ENCODE assay signal across 8 cellular contexts in genomic region chr6:160733045-160733646, GRCh38. TPM values are rescaled to one million over a fixed set of nuclear protein-coding genes. Genes with fewer than 3 reads are reported as not detected.
DNase-seq lines count a peak whose midpoint lies in the region; ATAC-seq lines count a peak whose summit lies in the region.

No MANE protein-coding gene starts in this region.

- H3K36me3 ChIP-seq in aorta (ENCODE audit: control insufficient read depth in 1 of 2, insufficient read depth in 2 of 2, low read length in 1 of 2), result no peaks in the 10 kb centered on the region

- H3K27me3 Mint-ChIP-seq in activated naive CD8-positive, alpha-beta T cell treated with anti-CD3 and anti-CD28 coated beads, Interleukin-2, amount 10 ng/mL, durations not matched to agents 7 days and 5 days, result no peaks in the 10 kb centered on the region
- peaks cover 9% of the 10 kb centered on the region for H3K27me3 Mint-ChIP-seq in activated naive CD8-positive, alpha-beta T cell treated with anti-CD3 and anti-CD28 coated beads for 36 hours
- peaks cover 0 to 16% of the 10 kb centered on the region in 2 donors for H3K27me3 Mint-ChIP-seq in effector memory CD8-positive, alpha-beta T cell

- WGBS in aorta, 2 donors, result 25 to 27% methylated on average over 8 of the region's 8 CpGs

- H3K4me1 ChIP-seq in aorta (ENCODE audit: control insufficient read depth in 1 of 2, insufficient read depth in 2 of 2, low read length in 2 of 2), result no peaks in the 10 kb centered on the region

- DNase-seq in activated naive CD8-positive, alpha-beta T cell treated with anti-CD3 and anti-CD28 coated beads, Interleukin-2, amount 10 ng/mL, durations not matched to agents 7 days and 5 days, result no peak
- no peak for DNase-seq in activated naive CD8-positive, alpha-beta T cell treated with anti-CD3 and anti-CD28 coated beads for 36 hours
- DNase-seq in HuH-7.5 (ENCODE audit: low spot score) (peak; percentile 14), RPMI8226 (peak; percentile 61), midbrain (lab: John Stamatoyannopoulos, UW) (peak; percentile 53), aorta (no peak)
- peak in 2 of 3 experiments; percentile 3 to 8 for DNase-seq in effector memory CD8-positive, alpha-beta T cell

- no peaks in the 10 kb centered on the region for H3K9me3 ChIP-seq in aorta (ENCODE audit: control insufficient read depth, low read length)

- POLR2A ChIA-PET in activated naive CD8-positive, alpha-beta T cell treated with anti-CD3 and anti-CD28 coated beads, Interleukin-2, amount 10 ng/mL, durations not matched to agents 7 days and 5 days (lab: Charles Lee), result no interaction called here

- no peak overlapping the region for H3K4me3 ChIP-seq in aorta (ENCODE audit: low read length in 2 of 2)

- H3K4me3 Mint-ChIP-seq in activated naive CD8-positive, alpha-beta T cell treated with anti-CD3 and anti-CD28 coated beads, Interleukin-2, amount 10 ng/mL, durations not matched to agents 7 days and 5 days, result no peak overlapping the region
- no peak overlapping the region for H3K4me3 Mint-ChIP-seq in activated naive CD8-positive, alpha-beta T cell treated with anti-CD3 and anti-CD28 coated beads for 36 hours
- H3K4me3 Mint-ChIP-seq in effector memory CD8-positive, alpha-beta T cell, result no peak overlapping the region

- H3K36me3 Mint-ChIP-seq in activated naive CD8-positive, alpha-beta T cell treated with anti-CD3 and anti-CD28 coated beads, Interleukin-2, amount 10 ng/mL, durations not matched to agents 7 days and 5 days, result no peaks in the 10 kb centered on the region
- no peaks in the 10 kb centered on the region for H3K36me3 Mint-ChIP-seq in activated naive CD8-positive, alpha-beta T cell treated with anti-CD3 and anti-CD28 coated beads for 36 hours
- no peaks in the 10 kb centered on the region for H3K36me3 Mint-ChIP-seq in effector memory CD8-positive, alpha-beta T cell (ENCODE audit: insufficient read depth)

- no peaks in the 10 kb centered on the region for H3K27me3 ChIP-seq in aorta (ENCODE audit: control insufficient read depth in 1 of 2, insufficient read depth in 2 of 2, low read length in 1 of 2)

- no peaks in the 10 kb centered on the region for H3K9me3 Mint-ChIP-seq in activated naive CD8-positive, alpha-beta T cell treated with anti-CD3 and anti-CD28 coated beads, Interleukin-2, amount 10 ng/mL, durations not matched to agents 7 days and 5 days
- H3K9me3 Mint-ChIP-seq in activated naive CD8-positive, alpha-beta T cell treated with anti-CD3 and anti-CD28 coated beads for 36 hours, result no peaks in the 10 kb centered on the region
- H3K9me3 Mint-ChIP-seq in effector memory CD8-positive, alpha-beta T cell, result no peaks in the 10 kb centered on the region

- no peak overlapping the region for H3K27ac ChIP-seq in aorta (ENCODE audit: low read depth in 1 of 2, low read length in 2 of 2)

- peak; percentile 68 for ATAC-seq in activated naive CD8-positive, alpha-beta T cell treated with anti-CD3 and anti-CD28 coated beads, Interleukin-2, amount 10 ng/mL, durations not matched to agents 7 days and 5 days (ENCODE audit: low read depth)
- ATAC-seq in GM21723 (IDR thresholded peaks at IDR 0.05; ENCODE audit: unreplicated experiment) (peak; percentile 76), aorta (ENCODE audit: low FRiP score) (peak; percentile 62)
- ATAC-seq in effector memory CD8-positive, alpha-beta T cell (replicated peaks), result peak; percentile 22

- no peaks in the 10 kb centered on the region for H3K4me1 Mint-ChIP-seq in activated naive CD8-positive, alpha-beta T cell treated with anti-CD3 and anti-CD28 coated beads, Interleukin-2, amount 10 ng/mL, durations not matched to agents 7 days and 5 days
- H3K4me1 Mint-ChIP-seq in activated naive CD8-positive, alpha-beta T cell treated with anti-CD3 and anti-CD28 coated beads for 36 hours, result no peaks in the 10 kb centered on the region
- no peaks in the 10 kb centered on the region for H3K4me1 Mint-ChIP-seq in effector memory CD8-positive, alpha-beta T cell (ENCODE audit: low read depth in 2 of 2)

- intact Hi-C loops in aorta (cut with DNase I), result loop anchor here (5.0 to 10.0 kb wide), 3 partner anchors 202 to 639 kb away; no protein-coding TSS in a partner anchor

- H3K27ac Mint-ChIP-seq in activated naive CD8-positive, alpha-beta T cell treated with anti-CD3 and anti-CD28 coated beads, Interleukin-2, amount 10 ng/mL, durations not matched to agents 7 days and 5 days, result no peak overlapping the region
- no peak overlapping the region for H3K27ac Mint-ChIP-seq in activated naive CD8-positive, alpha-beta T cell treated with anti-CD3 and anti-CD28 coated beads for 36 hours
- no peak overlapping the region for H3K27ac Mint-ChIP-seq in effector memory CD8-positive, alpha-beta T cell

RNA-seq across cellular contexts. Expression of gene PLG, which starts 31.1 kb away (rescaled TPM):
- under 1 TPM in 1 of 2 experiments, not detected in 1; 0.69 TPM for total RNA-seq in activated naive CD8-positive, alpha-beta T cell treated with anti-CD3 and anti-CD28 coated beads, Interleukin-2, amount 10 ng/mL, durations not matched to agents 7 days and 5 days
- total RNA-seq in activated naive CD8-positive, alpha-beta T cell treated with anti-CD3 and anti-CD28 coated beads for 36 hours, result not detected
- not detected for total RNA-seq in aorta
- polyA plus RNA-seq in aorta, result 1 to 10 TPM in 1 of 2 donors, not detected in 1; 1.3 TPM

Comparison
In these comparisons a context has a peak if more than half of its experiments do, and no peak if none do; other contexts are left out.
1. ATAC-seq: peak in every context shown above with its lines; median percentile 76 in GM21723; 68 in activated naive CD8-positive, alpha-beta T cell treated with anti-CD3 and anti-CD28 coated beads, Interleukin-2, amount 10 ng/mL, durations not matched to agents 7 days and 5 days; 62 in aorta; 22 in effector memory CD8-positive, alpha-beta T cell.
2. DNase-seq: peak in HuH-7.5 (single experiment), RPMI8226 (single experiment), effector memory CD8-positive, alpha-beta T cell (2 of 3) and midbrain (single experiment); none in activated naive CD8-positive, alpha-beta T cell treated with anti-CD3 and anti-CD28 coated beads, Interleukin-2, amount 10 ng/mL, durations not matched to agents 7 days and 5 days (single experiment), activated naive CD8-positive, alpha-beta T cell treated with anti-CD3 and anti-CD28 coated beads for 36 hours (single experiment) and aorta (0 of 2).